In the genomic region with DNA sequence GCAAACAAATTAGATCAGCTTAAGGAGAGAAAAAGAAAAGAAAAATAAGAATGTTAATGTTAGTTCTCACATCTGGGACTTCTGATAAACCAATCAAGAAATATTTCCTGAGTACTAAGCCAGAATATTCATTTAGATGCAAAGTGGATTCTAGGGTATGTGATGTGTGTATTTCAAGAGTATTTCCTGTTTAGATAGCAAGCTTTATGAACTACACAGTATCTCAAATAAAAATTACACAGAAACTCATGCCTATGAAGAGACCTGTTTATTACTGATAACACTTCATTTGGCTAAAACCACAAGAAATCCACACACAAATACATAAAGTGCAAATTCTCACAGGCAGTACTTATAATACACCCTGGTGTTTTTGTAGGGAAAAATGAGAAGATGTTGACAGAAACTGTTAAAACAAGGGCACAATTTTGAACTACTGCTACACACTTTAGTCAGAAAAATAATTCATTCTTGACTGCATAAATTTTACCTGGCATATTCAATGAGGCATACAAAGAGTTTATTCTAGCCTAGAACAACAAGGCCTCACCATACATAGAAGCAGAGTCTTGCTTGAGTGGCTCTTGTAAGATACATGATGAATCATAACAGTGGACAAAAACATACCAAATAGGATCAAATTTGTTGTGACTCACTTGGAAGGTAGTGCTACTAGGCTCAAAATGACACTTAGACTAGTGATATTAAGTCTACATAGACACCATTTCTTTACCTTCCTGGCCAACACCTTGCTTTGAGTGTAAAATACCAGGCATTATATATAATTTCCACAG, we compare ENCODE assay signal across 15 cellular contexts. TPM values are rescaled to one million over a fixed set of nuclear protein-coding genes. Genes with fewer than 3 reads are reported as not detected.
DNase-seq lines count a peak whose midpoint lies in the region; ATAC-seq, FAIRE-seq and TF ChIP-seq lines count a peak whose summit lies in the region.
"Had no signal": no experiment of that assay in that cellular context is flagged by ENCODE, and none has a peak within 500 bp of the region (broad histone marks: within the 10 kb centered on the region; RNA-seq: fewer than 3 reads in every experiment).

No MANE protein-coding gene starts in this region.

- intact Hi-C loops in left colon (cut with DNase I, micrococcal nuclease), result no loop called here

- no peak for TF ChIP-seq CTCF in coronary artery (IDR thresholded peaks at IDR 0.05)
- no peak for TF ChIP-seq CTCF in omental fat pad (IDR thresholded peaks at IDR 0.05)

- peak; percentile 25 for ATAC-seq in left colon
- no peak for ATAC-seq in omental fat pad (ENCODE audit: low FRiP score)
- ATAC-seq: activated CD8-positive, alpha-beta T cell treated with anti-CD3 and anti-CD28 coated beads, Interleukin-2, amount 10 ng/mL, durations not matched to agents 7 days and 5 days; heart left ventricle had no signal

- in situ Hi-C loops in G401 (cut with HindIII; ENCODE audit: low sequenced_read_pairs), result no loop called here

- peak overlapping the region; percentile 52 to 60 for H3K27ac ChIP-seq in coronary artery
- H3K27ac ChIP-seq: heart left ventricle had no signal

- no peak overlapping the region for H3K4me3 ChIP-seq in coronary artery
- H3K4me3 ChIP-seq: heart left ventricle had no signal

- peak; percentile 85 for FAIRE-seq in RCC 7860 (lab: Jason Lieb, UNC)

- peak; percentile 21 for DNase-seq in DMS79 (lab: John Stamatoyannopoulos, UW)
- peak; percentile 66 for DNase-seq in RCC 7860 (ENCODE audit: low spot score)
- DNase-seq in coronary artery (ENCODE audit: low spot score), result no peak
- DNase-seq in left colon, result no peak
- DNase-seq in putamen (ENCODE audit: low spot score), result no peak
- DNase-seq in G401 (ENCODE audit: low spot score), result no peak
- no peak for DNase-seq in activated CD4-positive, alpha-beta T cell treated with anti-CD3 and anti-CD28 coated beads for 4 hours
- DNase-seq in omental fat pad (ENCODE audit: low spot score), result no peak
- DNase-seq: activated CD8-positive, alpha-beta T cell treated with anti-CD3 and anti-CD28 coated beads, Interleukin-2, amount 10 ng/mL, durations not matched to agents 7 days and 5 days; activated naive CD4-positive, alpha-beta T cell treated with anti-CD3 and anti-CD28 coated beads for 36 hours; CD4-positive, alpha-beta T cell; cortex of kidney; heart left ventricle; MM.1S; T-helper 2 cell had no signal

RNA-seq across cellular contexts. Expression of gene P4HA3, which starts 18.8 kb away (rescaled TPM):
- total RNA-seq in left colon (under 1 TPM; 0.25 to 0.27 TPM), omental fat pad (1 to 10 TPM in 2 of 4 donors, under 1 TPM in 2; 0.50 to 4.4 (median 1.6) TPM)
- total RNA-seq in G401 (2014; rRNA removed; shearing (Covaris generic)), result 0.85 and 1.8 TPM in 2 replicates
- total RNA-seq: activated CD8-positive, alpha-beta T cell treated with anti-CD3 and anti-CD28 coated beads, Interleukin-2, amount 10 ng/mL, durations not matched to agents 7 days and 5 days; activated naive CD4-positive, alpha-beta T cell treated with anti-CD3 and anti-CD28 coated beads for 36 hours; CD4-positive, alpha-beta T cell had no signal

Comparison
In these comparisons a context has a peak if more than half of its experiments do, and no peak if none do; other contexts are left out.
1. DNase-seq: peak in DMS79 (single experiment) and RCC 7860 (single experiment); none in coronary artery (single experiment), left colon (0 of 2), putamen (single experiment), G401 (single experiment), activated CD4-positive, alpha-beta T cell treated with anti-CD3 and anti-CD28 coated beads for 4 hours (0 of 2) and omental fat pad (single experiment).